In genomic region chr5:95791751-95792150, GRCh38 we compare ENCODE assay signal across 1 cellular context.
TF ChIP-seq lines count a peak whose summit lies in the region.

No MANE protein-coding gene starts in this region.

TF ChIP-seq in endothelial cell of umbilical vein, 7 proteins besides CTCF, POLR2A, EP300 and RAD21 (continued from another document):
- TF ChIP-seq MAX (IDR thresholded peaks at IDR 0.05; ENCODE audit: insufficient read depth, insufficient read length) (no peak), GATA2 (IDR thresholded peaks at IDR 0.05; ENCODE audit: insufficient read depth, insufficient read length, low read depth, low read length) (no peak), POLR2AphosphoS5 (IDR thresholded peaks at IDR 0.05; ENCODE audit: insufficient read depth, low read depth, low read length) (no peak), EZH2 (IDR thresholded peaks at IDR 0.05; ENCODE audit: borderline replicate concordance, low read depth, low read length, severe bottlenecking) (no peak), FOS (IDR thresholded peaks at IDR 0.05; ENCODE audit: borderline replicate concordance, insufficient read depth, low read length) (no peak)
